Comparison of ENCODE assay signal across 8 cellular contexts in the genomic region with DNA sequence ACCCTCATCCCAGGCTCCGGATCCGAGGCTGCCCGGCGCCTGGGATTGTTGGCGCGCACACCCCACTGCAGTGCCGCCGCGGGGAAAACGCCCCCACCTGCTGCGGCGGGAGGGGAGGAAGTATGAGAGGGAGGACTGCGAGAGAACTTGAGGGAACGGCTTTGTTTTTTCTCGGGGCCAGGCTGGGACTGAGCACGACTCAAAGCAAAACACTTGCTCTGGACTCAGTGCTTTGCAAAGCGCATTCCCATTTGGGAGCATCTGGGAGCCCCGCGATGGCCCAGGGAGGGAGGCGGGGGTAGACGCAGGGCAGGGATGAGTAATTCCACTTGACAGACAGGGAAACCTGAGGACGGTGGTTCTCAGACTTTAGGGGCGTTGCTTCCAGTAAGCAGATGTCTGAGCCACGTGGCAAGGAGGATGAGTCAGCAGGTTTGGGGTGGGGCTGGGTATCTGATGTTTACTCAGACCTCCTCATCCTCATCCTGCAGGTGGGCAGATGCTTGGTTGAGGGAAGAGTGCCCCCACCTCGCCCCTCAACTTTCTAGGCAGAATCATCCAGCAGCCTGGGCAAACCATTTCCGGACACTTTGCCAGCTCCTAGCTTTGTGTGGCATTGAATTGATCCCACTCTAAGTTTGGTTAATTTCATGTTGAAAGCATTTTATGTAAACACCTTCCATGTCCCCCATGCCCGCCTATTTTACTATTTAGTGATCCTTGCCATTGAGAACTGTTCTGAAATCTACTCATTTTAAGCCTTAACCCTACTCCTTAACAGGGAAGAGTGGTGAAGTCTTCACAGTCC. TPM values are rescaled to one million over a fixed set of nuclear protein-coding genes. Genes with fewer than 3 reads are reported as not detected.
DNase-seq lines count a peak whose midpoint lies in the region; ATAC-seq and TF ChIP-seq lines count a peak whose summit lies in the region.

No MANE protein-coding gene starts in this region.

- peaks cover 5% of the 10 kb centered on the region for H3K27me3 Mint-ChIP-seq in activated naive CD8-positive, alpha-beta T cell treated with anti-CD3 and anti-CD28 coated beads for 36 hours

- H3K9me3 ChIP-seq in left ventricle myocardium inferior (replicated peaks): no peaks in the 10 kb centered on the region

- H3K9me3 Mint-ChIP-seq in activated naive CD8-positive, alpha-beta T cell treated with anti-CD3 and anti-CD28 coated beads for 36 hours: no peaks in the 10 kb centered on the region

- peaks cover 1% of the 10 kb centered on the region for H3K36me3 Mint-ChIP-seq in activated naive CD8-positive, alpha-beta T cell treated with anti-CD3 and anti-CD28 coated beads for 36 hours

- peak overlapping the region; percentile 84 for H3K4me3 Mint-ChIP-seq in activated naive CD8-positive, alpha-beta T cell treated with anti-CD3 and anti-CD28 coated beads for 36 hours

- H3K36me3 ChIP-seq in left ventricle myocardium inferior: no peaks in the 10 kb centered on the region

- TF ChIP-seq CTCF in left ventricle myocardium inferior (IDR thresholded peaks at IDR 0.05; ENCODE audit: borderline replicate concordance): no peak

- peaks cover 26% of the 10 kb centered on the region for H3K4me1 ChIP-seq in left ventricle myocardium inferior

- H3K4me3 ChIP-seq in left ventricle myocardium inferior: peak overlapping the region; percentile 56
- peak overlapping the region; percentile 22 for H3K4me3 ChIP-seq in skeletal muscle cell (ENCODE audit: low read depth, low read length)

- peaks cover 24% of the 10 kb centered on the region for H3K4me1 Mint-ChIP-seq in activated naive CD8-positive, alpha-beta T cell treated with anti-CD3 and anti-CD28 coated beads for 36 hours

- peak; percentile 67 for DNase-seq in CMK (ENCODE audit: low read depth)
- DNase-seq in NCI-H1092 (lab: John Stamatoyannopoulos, UW): peak; percentile 80
- DNase-seq in SKM-1 treated with dmso at 0.1 percent for 144 hours (lab: John Stamatoyannopoulos, UW; ENCODE audit: unreplicated experiment): peak; percentile 57
- peak; percentile 78 for DNase-seq in activated naive CD8-positive, alpha-beta T cell treated with anti-CD3 and anti-CD28 coated beads for 36 hours
- no peak for DNase-seq in left ventricle myocardium inferior
- DNase-seq in skeletal muscle cell (ENCODE audit: low read depth): peak; percentile 83

- H3K27ac Mint-ChIP-seq in activated naive CD8-positive, alpha-beta T cell treated with anti-CD3 and anti-CD28 coated beads for 36 hours: peak overlapping the region; percentile 85

- intact Hi-C loops in left ventricle myocardium inferior (cut with micrococcal nuclease): no loop called here

- ATAC-seq in GM21737 (IDR thresholded peaks at IDR 0.05; ENCODE audit: unreplicated experiment) (peak; percentile 69), GM21360 (IDR thresholded peaks at IDR 0.05; ENCODE audit: unreplicated experiment) (no peak)

- H3K27me3 ChIP-seq in left ventricle myocardium inferior (ENCODE audit: low read depth): peaks cover 98% of the 10 kb centered on the region

- no peak overlapping the region for H3K27ac ChIP-seq in left ventricle myocardium inferior (replicated peaks)

RNA-seq across cellular contexts. Expression of a gene that starts 1.5 kb away (rescaled TPM):
- total RNA-seq in activated naive CD8-positive, alpha-beta T cell treated with anti-CD3 and anti-CD28 coated beads for 36 hours: 1 to 10 TPM; 5.1 to 5.9 TPM
- 0.66 TPM for total RNA-seq in left ventricle myocardium inferior

RNA-seq across cellular contexts. Expression of a gene that starts 37.1 kb away (rescaled TPM):
- not detected for total RNA-seq in activated naive CD8-positive, alpha-beta T cell treated with anti-CD3 and anti-CD28 coated beads for 36 hours
- not detected for total RNA-seq in left ventricle myocardium inferior

RNA-seq across cellular contexts. Expression of a gene that starts 41.0 kb away (rescaled TPM):
- total RNA-seq in activated naive CD8-positive, alpha-beta T cell treated with anti-CD3 and anti-CD28 coated beads for 36 hours: not detected
- 0.66 TPM for total RNA-seq in left ventricle myocardium inferior
